In genomic region chr4:20847124-20847747, GRCh38 we compare ENCODE assay signal across 23 cellular contexts.
"Had no signal": no experiment of that assay in that cellular context is flagged by ENCODE, and none has a peak within 500 bp of the region (broad histone marks: within the 10 kb centered on the region; RNA-seq: fewer than 3 reads in every experiment).

No MANE protein-coding gene starts in this region.

- DNase-seq: activated CD4-positive, alpha-beta memory T cell treated with anti-CD3 and anti-CD28 coated beads for 36 hours; activated CD4-positive, alpha-beta T cell treated with anti-CD3 and anti-CD28 coated beads for 48 hours; activated effector memory CD4-positive, alpha-beta T cell treated with Interleukin-2 at 50 U/mL for 16 hours; activated naive CD4-positive, alpha-beta T cell treated with anti-CD3 and anti-CD28 coated beads for 36 hours; activated naive CD8-positive, alpha-beta T cell treated with anti-CD3 and anti-CD28 coated beads, Interleukin-2, amount 10 ng/mL, durations not matched to agents 7 days and 5 days; activated T-cell treated with anti-CD3 and anti-CD28 coated beads, Interleukin-2, amount 50 U/mL, for 48 hours; effector CD8-positive, alpha-beta T cell; heart left ventricle; islet precursor cell; left colon; naive thymus-derived CD8-positive, alpha-beta T cell; retina; sigmoid colon; stimulated activated CD4-positive, alpha-beta T cell treated with anti-CD3 and anti-CD28 coated beads, Interleukin-15, amount 100 ng/mL, for 24 hours; stomach; transverse colon; uterus had no signal

- H3K36me3 ChIP-seq: heart left ventricle, neural progenitor cell, sigmoid colon, stomach, suprapubic skin, transverse colon, uterus had no signal

- H3K9ac ChIP-seq: neural progenitor cell had no signal

- H3K4me2 ChIP-seq: neural progenitor cell, smooth muscle cell had no signal

- H2AFZ ChIP-seq: neural progenitor cell had no signal

- H3K9me3 ChIP-seq: sigmoid colon, suprapubic skin, transverse colon, uterus had no signal

- H3K4me3 ChIP-seq: heart left ventricle, lung, neural progenitor cell, sigmoid colon, smooth muscle cell, stomach, suprapubic skin, transverse colon, uterus had no signal

- ATAC-seq: esophagus mucosa; heart left ventricle; left colon; naive thymus-derived CD8-positive, alpha-beta T cell; stimulated activated memory B cell treated with anti-CD40 and anti-IgM and Interleukin-4, amounts not matched to agents 10 μg/mL and 1 μg/mL and 100 μg/mL, for 72 hours had no signal

- H3K27me3 ChIP-seq: heart left ventricle, neural progenitor cell, sigmoid colon, stomach, suprapubic skin, transverse colon, uterus had no signal

- H3K27ac ChIP-seq: heart left ventricle, neural progenitor cell, sigmoid colon, stomach, suprapubic skin, transverse colon, uterus had no signal

- H3K4me1 ChIP-seq: heart left ventricle, sigmoid colon, stomach, suprapubic skin, transverse colon, uterus had no signal
